Comparison of ENCODE assay signal across 11 cellular contexts in the genomic region with DNA sequence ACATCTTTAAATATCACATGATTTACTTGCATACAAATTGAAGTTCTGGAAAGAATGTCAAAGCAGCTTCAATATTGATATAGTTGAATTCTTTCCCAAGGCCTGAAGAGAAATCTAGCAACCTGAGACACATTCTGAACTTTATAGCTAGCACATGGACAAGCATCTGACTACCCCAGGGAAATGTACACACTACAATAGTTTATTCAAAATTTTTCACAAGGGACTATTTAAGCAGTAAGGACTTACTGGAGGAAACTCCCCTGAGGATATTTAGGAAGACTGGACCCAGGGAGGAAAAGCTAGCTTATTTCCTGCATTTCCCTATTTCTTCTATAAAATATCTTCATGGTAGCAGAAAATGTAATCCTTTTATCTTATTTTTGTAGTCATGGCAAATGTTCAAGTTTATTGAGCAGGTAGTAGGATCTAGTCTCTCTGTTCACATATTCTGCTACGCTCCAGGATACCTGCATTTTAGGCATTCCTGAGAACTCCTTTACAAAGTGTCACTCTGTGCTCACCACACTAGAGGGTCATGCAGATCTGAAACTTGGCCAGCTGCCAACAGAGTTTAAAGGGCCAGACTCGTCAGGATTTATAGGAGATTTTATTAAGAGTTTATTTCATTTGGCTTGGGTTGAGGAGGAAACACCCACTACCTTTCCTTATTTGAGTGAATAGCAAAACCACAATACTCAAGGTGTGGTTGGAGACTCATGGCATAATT.
DNase-seq lines count a peak whose midpoint lies in the region; ATAC-seq and TF ChIP-seq lines count a peak whose summit lies in the region.
"Had no signal": no experiment of that assay in that cellular context is flagged by ENCODE, and none has a peak within 500 bp of the region (broad histone marks: within the 10 kb centered on the region; RNA-seq: fewer than 3 reads in every experiment).

No MANE protein-coding gene starts in this region.

- DNase-seq in NCI-H1417 (lab: John Stamatoyannopoulos, UW) = peak in 2 of 3 experiments; percentile 18 to 57
- no peak for DNase-seq in NCI-H1417 treated with DMSO at 0.1 percent for 48 hours (lab: John Stamatoyannopoulos, UW)
- peak; percentile 67 for DNase-seq in SK-N-DZ (ENCODE audit: low spot score)
- peak; percentile 15 for DNase-seq in left ventricle myocardium inferior
- DNase-seq in testis = peak; percentile 35
- no peak for DNase-seq in AG08395 (ENCODE audit: low spot score)
- DNase-seq: activated naive CD4-positive, alpha-beta T cell treated with Interleukin-2 at 50 U/mL for 16 hours; stimulated activated naive CD4-positive, alpha-beta T cell had no signal

- H3K4me3 ChIP-seq in left ventricle myocardium inferior = no peak overlapping the region
- no peak overlapping the region for H3K4me3 ChIP-seq in testis

- TF ChIP-seq CTCF in left ventricle myocardium inferior (IDR thresholded peaks at IDR 0.05; ENCODE audit: borderline replicate concordance) = no peak
- no peak for TF ChIP-seq CTCF in testis (IDR thresholded peaks at IDR 0.05)

- H3K4me1 ChIP-seq in left ventricle myocardium inferior (peaks cover 9% of the 10 kb centered on the region), testis (no peaks in the 10 kb centered on the region)

- WGBS in testis, 2 donors = 0 to 16% methylated on average over 2 of the region's 2 CpGs

- intact Hi-C loops in left ventricle myocardium inferior (cut with micrococcal nuclease) = no loop called here
- intact Hi-C loops in testis (cut with DNase I; ENCODE audit: low total_unique reads) = no loop called here

- H3K9me3 ChIP-seq in left ventricle myocardium inferior (replicated peaks) (no peaks in the 10 kb centered on the region), testis (no peaks in the 10 kb centered on the region)

- ATAC-seq in GM21737 (IDR thresholded peaks at IDR 0.05; ENCODE audit: unreplicated experiment) (no peak), GM18873 (IDR thresholded peaks at IDR 0.05; ENCODE audit: low FRiP score, unreplicated experiment) (no peak)

- H3K36me3 ChIP-seq in left ventricle myocardium inferior (no peaks in the 10 kb centered on the region), testis (ENCODE audit: low read depth, missing control alignments) (no peaks in the 10 kb centered on the region)

- no peak overlapping the region for H3K27ac ChIP-seq in left ventricle myocardium inferior (replicated peaks)
- no peak overlapping the region for H3K27ac ChIP-seq in testis
- H3K27ac ChIP-seq: HL-60 had no signal

- H3K27me3 ChIP-seq in left ventricle myocardium inferior (ENCODE audit: low read depth) (no peaks in the 10 kb centered on the region), testis (no peaks in the 10 kb centered on the region)

- no peak for TF ChIP-seq POLR2A in testis (IDR thresholded peaks at IDR 0.05)

Comparison
In these comparisons a context has a peak if more than half of its experiments do, and no peak if none do; other contexts are left out.
1. DNase-seq: peak in NCI-H1417 (2 of 3), SK-N-DZ (single experiment), left ventricle myocardium inferior (single experiment) and testis (single experiment); none in NCI-H1417 treated with DMSO at 0.1 percent for 48 hours (single experiment) and AG08395 (single experiment).